ENCODE assay signal across 23 cellular contexts in genomic region chr4:1978226-1978625, GRCh38.
"Had no signal": no experiment of that assay in that cellular context is flagged by ENCODE, and none has a peak within 500 bp of the region (broad histone marks: within the 10 kb centered on the region; RNA-seq: fewer than 3 reads in every experiment).

No MANE protein-coding gene starts in this region.

- H3K4me1 ChIP-seq: adrenal gland, breast epithelium, prostate gland, suprapubic skin had no signal

- H3K27me3 ChIP-seq: adrenal gland, breast epithelium, esophagus squamous epithelium, suprapubic skin had no signal

- H3K4me3 Mint-ChIP-seq: activated CD4-positive, alpha-beta T cell treated with anti-CD3 and anti-CD28 coated beads for 36 hours; activated naive CD4-positive, alpha-beta T cell treated with anti-CD3 and anti-CD28 coated beads, Interleukin-2, amount 50 U/mL, for 24 hours; activated T-cell treated with anti-CD3 and anti-CD28 coated beads, Interleukin-2, amount 50 U/mL, for 72 hours; dendritic cell treated with granulocyte-macrophage colony-stimulating factor and Interleukin-4, amounts not matched to agents 40 ng/mL and 50 ng/mL, for 4 days; immature natural killer cell; naive thymus-derived CD8-positive, alpha-beta T cell; stimulated activated naive CD8-positive, alpha-beta T cell treated with anti-CD3 and anti-CD28 coated beads, Interleukin-15, amount 100 ng/mL, for 72 hours had no signal

- H3K27ac Mint-ChIP-seq: activated CD4-positive, alpha-beta T cell treated with anti-CD3 and anti-CD28 coated beads for 36 hours; activated naive CD4-positive, alpha-beta T cell treated with anti-CD3 and anti-CD28 coated beads, Interleukin-2, amount 50 U/mL, for 24 hours; dendritic cell treated with granulocyte-macrophage colony-stimulating factor and Interleukin-4, amounts not matched to agents 40 ng/mL and 50 ng/mL, for 4 days; immature natural killer cell had no signal

- H3K9me3 ChIP-seq: adrenal gland, breast epithelium, esophagus squamous epithelium, prostate gland, suprapubic skin had no signal

- H3K9me3 Mint-ChIP-seq: activated naive CD4-positive, alpha-beta T cell treated with anti-CD3 and anti-CD28 coated beads, Interleukin-2, amount 50 U/mL, for 24 hours; activated T-cell treated with anti-CD3 and anti-CD28 coated beads, Interleukin-2, amount 50 U/mL, for 72 hours; dendritic cell treated with granulocyte-macrophage colony-stimulating factor and Interleukin-4, amounts not matched to agents 40 ng/mL and 50 ng/mL, for 4 days; immature natural killer cell; naive thymus-derived CD8-positive, alpha-beta T cell; stimulated activated naive CD8-positive, alpha-beta T cell treated with anti-CD3 and anti-CD28 coated beads, Interleukin-15, amount 100 ng/mL, for 72 hours had no signal

- H3K27me3 Mint-ChIP-seq: activated CD4-positive, alpha-beta T cell treated with anti-CD3 and anti-CD28 coated beads for 36 hours; activated naive CD4-positive, alpha-beta T cell treated with anti-CD3 and anti-CD28 coated beads, Interleukin-2, amount 50 U/mL, for 24 hours; dendritic cell treated with granulocyte-macrophage colony-stimulating factor and Interleukin-4, amounts not matched to agents 40 ng/mL and 50 ng/mL, for 4 days; naive thymus-derived CD8-positive, alpha-beta T cell; stimulated activated naive CD8-positive, alpha-beta T cell treated with anti-CD3 and anti-CD28 coated beads, Interleukin-15, amount 100 ng/mL, for 72 hours had no signal

- H3K4me1 Mint-ChIP-seq: activated CD4-positive, alpha-beta T cell treated with anti-CD3 and anti-CD28 coated beads for 36 hours; activated naive CD4-positive, alpha-beta T cell treated with anti-CD3 and anti-CD28 coated beads, Interleukin-2, amount 50 U/mL, for 24 hours; stimulated activated naive CD8-positive, alpha-beta T cell treated with anti-CD3 and anti-CD28 coated beads, Interleukin-15, amount 100 ng/mL, for 72 hours had no signal

- H3K36me3 ChIP-seq: prostate gland had no signal

- H3K27ac ChIP-seq: adrenal gland, breast epithelium, esophagus squamous epithelium, prostate gland, skin epidermis, suprapubic skin had no signal

- FAIRE-seq: astrocyte, TTC549 had no signal

- ATAC-seq: activated CD4-positive, alpha-beta T cell treated with anti-CD3 and anti-CD28 coated beads for 36 hours; activated T-cell treated with anti-CD3 and anti-CD28 coated beads, Interleukin-2, amount 50 U/mL, for 72 hours; naive thymus-derived CD8-positive, alpha-beta T cell; right cardiac atrium; stimulated activated naive CD8-positive, alpha-beta T cell treated with anti-CD3 and anti-CD28 coated beads, Interleukin-15, amount 100 ng/mL, for 72 hours had no signal

- H3K4me3 ChIP-seq: adrenal gland, breast epithelium, esophagus squamous epithelium, prostate gland, skin epidermis, suprapubic skin had no signal

- DNase-seq: activated CD4-positive, alpha-beta T cell treated with anti-CD3 and anti-CD28 coated beads for 36 hours; activated CD4-positive, alpha-beta T cell treated with anti-CD3 and anti-CD28 coated beads, Interleukin-2, amount 50 U/mL, for 48 hours; activated T-cell treated with anti-CD3 and anti-CD28 coated beads, Interleukin-2, amount 50 U/mL, for 72 hours; effector memory CD4-positive, alpha-beta T cell; esophagus squamous epithelium; immature natural killer cell; mesendoderm; naive thymus-derived CD8-positive, alpha-beta T cell; occipital lobe; right cardiac atrium; stimulated activated CD4-positive, alpha-beta T cell treated with anti-CD3 and anti-CD28 coated beads, Interleukin-15, amount 100 ng/mL, for 24 hours; stimulated activated CD4-positive, alpha-beta T cell treated with anti-CD3 and anti-CD28 coated beads, Interleukin-2, amount 100 ng/mL, for 48 hours; stimulated activated naive CD8-positive, alpha-beta T cell treated with anti-CD3 and anti-CD28 coated beads, Interleukin-15, amount 100 ng/mL, for 72 hours; trophoblast cell had no signal
